In the genomic region with DNA sequence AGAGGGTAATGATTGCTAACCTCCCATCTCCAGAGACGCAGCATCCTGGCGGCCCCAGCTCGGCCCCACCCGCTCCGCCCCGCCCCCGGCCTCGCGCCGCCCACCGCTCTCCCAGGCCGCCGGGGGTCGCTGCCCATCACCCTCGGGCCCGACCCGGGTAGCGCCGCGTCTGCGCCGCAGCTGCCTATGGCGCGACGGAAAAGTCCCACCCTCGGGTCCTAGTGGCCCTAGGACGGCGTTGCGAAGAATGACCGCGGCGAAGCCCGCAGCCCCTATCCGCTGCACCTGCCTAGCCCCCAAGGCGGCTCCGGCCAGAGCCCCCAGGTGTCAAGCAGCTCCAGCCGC, we compare ENCODE assay signal across 8 cellular contexts. TPM values are rescaled to one million over a fixed set of nuclear protein-coding genes. Genes with fewer than 3 reads are reported as not detected.
DNase-seq lines count a peak whose midpoint lies in the region; ATAC-seq and TF ChIP-seq lines count a peak whose summit lies in the region.

No MANE protein-coding gene starts in this region.

- TF ChIP-seq CTCF in fibroblast of lung (conservative IDR thresholded peaks at IDR 0.05 in 1 of 2, IDR thresholded peaks at IDR 0.05 in 1 of 2; ENCODE audit: low read depth in 1 of 2, low read length in 2 of 2) (no peak), neural cell (IDR thresholded peaks at IDR 0.05; ENCODE audit: poor library complexity, severe bottlenecking) (peak; percentile 49), suprapubic skin (IDR thresholded peaks at IDR 0.05) (peak in 1 of 2 donors; percentile 34)

- intact Hi-C loops in CD4-positive, alpha-beta memory T cell (cut with micrococcal nuclease), result loop anchor here (2.0 kb wide), 1 partner anchor 37 kb away; the partner anchor contains the start of gene TMEM216

- peak overlapping the region; percentile 98 for H3K9ac ChIP-seq in fibroblast of lung (ENCODE audit: insufficient read depth, low read length)
- H3K9ac ChIP-seq in neural cell (ENCODE audit: low read length), result peak overlapping the region; percentile 99

- H3K4me3 Mint-ChIP-seq in CD4-positive, alpha-beta memory T cell, result peak overlapping the region; percentile 94 to 99 (median 98)

- TF ChIP-seq POLR2A in suprapubic skin (IDR thresholded peaks at IDR 0.05), result no peak

- TF ChIP-seq EP300 in neural cell (conservative IDR thresholded peaks at IDR 0.05; ENCODE audit: poor library complexity, severe bottlenecking) (no peak), suprapubic skin (IDR thresholded peaks at IDR 0.05) (no peak)

- no CpG with 5 or more reads among the region's 37 CpGs for WGBS in suprapubic skin

- H3K79me2 ChIP-seq in fibroblast of lung (ENCODE audit: control insufficient read depth, insufficient read depth, low read length), result peaks cover 68% of the 10 kb centered on the region
- peaks cover 73% of the 10 kb centered on the region for H3K79me2 ChIP-seq in neural cell (replicated peaks; ENCODE audit: insufficient read depth, low read length)

- H3K4me2 ChIP-seq in fibroblast of lung (ENCODE audit: extremely low read depth, insufficient read depth, low read length) (peak overlapping the region; percentile 100), neural cell (ENCODE audit: low read length) (peak overlapping the region; percentile 100)

- H4K20me1 ChIP-seq in fibroblast of lung (ENCODE audit: control insufficient read depth, extremely low read depth, insufficient read depth, low read length) (no peaks in the 10 kb centered on the region), neural cell (ENCODE audit: insufficient read depth) (no peaks in the 10 kb centered on the region)

- H3K9me2 ChIP-seq in neural cell (ENCODE audit: insufficient read depth, low read length), result no peaks in the 10 kb centered on the region

- POLR2A ChIA-PET in CD4-positive, alpha-beta memory T cell (lab: Charles Lee; ENCODE audit: partially characterized antibody), result interaction anchor here (0.6 to 3.5 kb wide), 21 partner anchors 10 to 516 kb away, joined by 3 to 42 read pairs (median 4); partner anchors contain the start of genes CYB561A3, DDB1, TKFC and TMEM109

- peak in 2 of 5 donors; percentile 73 to 74 for DNase-seq in CD4-positive, alpha-beta memory T cell
- DNase-seq in GM19238 (ENCODE audit: insufficient read length, low spot score) (peak; percentile 65), NOMO-1 treated with dmso at 0.1 percent for 144 hours (lab: John Stamatoyannopoulos, UW; ENCODE audit: unreplicated experiment) (peak; percentile 25), fibroblast of lung (ENCODE audit: low read depth in 2 of 2) (peak; percentile 46 to 66), suprapubic skin (ENCODE audit: low spot score in 2 of 2) (peak in 1 of 2 donors; percentile 80)
- peak; percentile 78 to 83 for DNase-seq in activated T-cell treated with anti-CD3 and anti-CD28 coated beads, Interleukin-2, amount 50 U/mL, for 48 hours

- H3K27me3 ChIP-seq in CD4-positive, alpha-beta memory T cell (ENCODE audit: insufficient read depth, low read length), result no peaks in the 10 kb centered on the region
- H3K27me3 ChIP-seq in fibroblast of lung (ENCODE audit: control insufficient read depth, insufficient read depth, low read length) (no peaks in the 10 kb centered on the region), neural cell (ENCODE audit: insufficient read depth, low read depth, low read length) (no peaks in the 10 kb centered on the region), suprapubic skin (no peaks in the 10 kb centered on the region)

- ATAC-seq in HG03354 (IDR thresholded peaks at IDR 0.05; ENCODE audit: poor library complexity, severe bottlenecking, unreplicated experiment), result peak; percentile 70

- H3K36me3 Mint-ChIP-seq in CD4-positive, alpha-beta memory T cell, result peaks cover 25 to 57% of the 10 kb centered on the region in 2 donors

- peak overlapping the region; percentile 84 to 89 for H3K4me3 ChIP-seq in CD4-positive, alpha-beta memory T cell (ENCODE audit: low read length in 2 of 2)
- H3K4me3 ChIP-seq in fibroblast of lung (replicated peaks in 1 of 4; ENCODE audit: control extremely low read depth in 1 of 4, insufficient read depth in 1 of 4, low read depth in 3 of 4, low read length in 4 of 4), result peak overlapping the region; percentile 89 to 100 (median 95)
- H3K4me3 ChIP-seq in neural cell (ENCODE audit: low read length), result peak overlapping the region; percentile 82
- H3K4me3 ChIP-seq in suprapubic skin, result peak overlapping the region; percentile 86

- H3K4me1 Mint-ChIP-seq in CD4-positive, alpha-beta memory T cell, result peaks cover 28 to 83% (median 63%) of the 10 kb centered on the region in 4 donors

- peaks cover 42% of the 10 kb centered on the region for H3K36me3 ChIP-seq in CD4-positive, alpha-beta memory T cell (ENCODE audit: insufficient read depth, low read length)
- H3K36me3 ChIP-seq in fibroblast of lung (ENCODE audit: control insufficient read depth, insufficient read depth, low read length) (peaks cover 10% of the 10 kb centered on the region), neural cell (ENCODE audit: insufficient read depth, low read length) (peaks cover 12% of the 10 kb centered on the region), suprapubic skin (peaks cover 40% of the 10 kb centered on the region)

- H3F3A ChIP-seq in neural cell (ENCODE audit: insufficient read depth, low read length, poor library complexity, severe bottlenecking), result no peaks in the 10 kb centered on the region

- peak overlapping the region; percentile 99 for H3K27ac ChIP-seq in CD4-positive, alpha-beta memory T cell (ENCODE audit: low read depth, low read length)
- peak overlapping the region; percentile 98 for H3K27ac ChIP-seq in fibroblast of lung (ENCODE audit: insufficient read depth, low read length)
- peak overlapping the region; percentile 98 for H3K27ac ChIP-seq in neural cell (ENCODE audit: low read length)
- peak overlapping the region; percentile 99 for H3K27ac ChIP-seq in suprapubic skin

- no peaks in the 10 kb centered on the region for H3K9me3 ChIP-seq in CD4-positive, alpha-beta memory T cell (ENCODE audit: control insufficient read depth in 1 of 2, low read length in 2 of 2)
- H3K9me3 ChIP-seq in fibroblast of lung (ENCODE audit: control insufficient read depth, insufficient read depth, low read depth, low read length) (no peaks in the 10 kb centered on the region), neural cell (ENCODE audit: low read length) (no peaks in the 10 kb centered on the region), suprapubic skin (no peaks in the 10 kb centered on the region)

- CTCF ChIA-PET in CD4-positive, alpha-beta memory T cell (lab: Charles Lee; ENCODE audit: partially characterized antibody), result interaction anchor here (1.5 to 2.5 kb wide), 6 partner anchors 10 to 93 kb away, joined by 3 to 14 read pairs (median 8); no protein-coding TSS in a partner anchor

- H2AFZ ChIP-seq in fibroblast of lung (ENCODE audit: low read length) (peak overlapping the region; percentile 43), neural cell (ENCODE audit: low read depth, low read length) (peak overlapping the region; percentile 87)

- TF ChIP-seq RAD21 in neural cell (conservative IDR thresholded peaks at IDR 0.05), result peak; percentile 24

- H3K27me3 Mint-ChIP-seq in CD4-positive, alpha-beta memory T cell, result no peaks in the 10 kb centered on the region

- H3K27ac Mint-ChIP-seq in CD4-positive, alpha-beta memory T cell, result peak overlapping the region; percentile 99 to 100 (median 100)

- peaks cover 81% of the 10 kb centered on the region for H3K4me1 ChIP-seq in CD4-positive, alpha-beta memory T cell (ENCODE audit: insufficient read depth, low read length)
- H3K4me1 ChIP-seq in fibroblast of lung (ENCODE audit: control insufficient read depth, extremely low read depth, insufficient read depth, low read length), result no peaks in the 10 kb centered on the region
- H3K4me1 ChIP-seq in suprapubic skin, result peaks cover 38% of the 10 kb centered on the region

- H3K9me3 Mint-ChIP-seq in CD4-positive, alpha-beta memory T cell, result no peaks in the 10 kb centered on the region

TF ChIP-seq in neural cell, 6 proteins besides CTCF, POLR2A, EP300 and RAD21 (continues in another document):
- TF ChIP-seq EZH2 (IDR thresholded peaks at IDR 0.05; ENCODE audit: borderline replicate concordance, insufficient read depth, low read length, poor library complexity, severe bottlenecking) (no peak), POLR2AphosphoS5 (IDR thresholded peaks at IDR 0.05) (no peak), SMC3 (conservative IDR thresholded peaks at IDR 0.05; ENCODE audit: poor library complexity) (no peak)

RNA-seq across cellular contexts. Expression of gene CPSF7, which starts 0.5 kb away (rescaled TPM):
- 100 to 1,000 TPM; 145 to 149 TPM for total RNA-seq in CD4-positive, alpha-beta memory T cell
- 10 to 100 TPM; 19.9 to 34.2 TPM for polyA plus RNA-seq in CD4-positive, alpha-beta memory T cell
- total RNA-seq in fibroblast of lung, result 14.4 and 18.0 TPM in 2 replicates
- 38.1 and 53.6 TPM in 2 replicates for polyA plus RNA-seq in fibroblast of lung
- 39.6 and 42.7 TPM in 2 replicates for polyA plus RNA-seq in fibroblast of lung (2012)
- polyA minus RNA-seq in fibroblast of lung (ENCODE audit: low replicate concordance), result 94.4 and 116 TPM in 2 replicates
- 80.2 and 82.5 TPM in 2 replicates for polyA plus RNA-seq in neural cell
- 46.7 and 60.4 TPM in 2 replicates for polyA minus RNA-seq in neural cell
- total RNA-seq in suprapubic skin, result 10 to 100 TPM; 57.2 to 76.2 (median 70.7) TPM

RNA-seq across cellular contexts. Expression of gene SDHAF2, which starts 0.6 kb away (rescaled TPM):
- 10 to 100 TPM; 54.7 to 60.2 TPM for total RNA-seq in CD4-positive, alpha-beta memory T cell
- polyA plus RNA-seq in CD4-positive, alpha-beta memory T cell, result 100 to 1,000 TPM; 100 to 106 TPM
- total RNA-seq in fibroblast of lung, result 34.4 and 61.8 TPM in 2 replicates
- 65.3 and 68.8 TPM in 2 replicates for polyA plus RNA-seq in fibroblast of lung
- 40.2 and 47.8 TPM in 2 replicates for polyA plus RNA-seq in fibroblast of lung (2012)
- 115 and 120 TPM in 2 replicates for polyA minus RNA-seq in fibroblast of lung (ENCODE audit: low replicate concordance)
- 54.5 and 72.8 TPM in 2 replicates for polyA plus RNA-seq in neural cell
- polyA minus RNA-seq in neural cell, result 70.8 and 84.4 TPM in 2 replicates
- total RNA-seq in suprapubic skin, result 10 to 100 TPM; 36.6 to 53.0 (median 48.4) TPM

RNA-seq across cellular contexts. Expression of gene TMEM216, which starts 36.9 kb away (rescaled TPM):
- 10 to 100 TPM; 17.2 to 19.4 TPM for total RNA-seq in CD4-positive, alpha-beta memory T cell
- polyA plus RNA-seq in CD4-positive, alpha-beta memory T cell, result 10 to 100 TPM; 45.7 to 48.1 TPM
- total RNA-seq in fibroblast of lung (10.4 and 12.3 TPM in 2 replicates), suprapubic skin (10 to 100 TPM in 1 of 4 donors, 1 to 10 TPM in 3; 6.0 to 15.4 (median 8.5) TPM)
- polyA plus RNA-seq in fibroblast of lung (14.1 and 18.4 TPM in 2 replicates), neural cell (22.0 and 22.4 TPM in 2 replicates)
- polyA plus RNA-seq in fibroblast of lung (2012), result 7.1 and 8.2 TPM in 2 replicates
- polyA minus RNA-seq in fibroblast of lung (ENCODE audit: low replicate concordance) (7.7 and 8.8 TPM in 2 replicates), neural cell (10.7 and 10.9 TPM in 2 replicates)
